In genomic region chr3:10320320-10320677, GRCh38 we compare ENCODE assay signal across 8 cellular contexts. TPM values are rescaled to one million over a fixed set of nuclear protein-coding genes. Genes with fewer than 3 reads are reported as not detected.
A peak's percentile ranks its signal among the peaks of the same experiment; 100 is the strongest.
DNase-seq lines count a peak whose midpoint lies in the region; ATAC-seq, FAIRE-seq and TF ChIP-seq lines count a peak whose summit lies in the region.

No MANE protein-coding gene starts in this region.

- H3K4me1 ChIP-seq in Karpas-422 (ENCODE audit: low read length) (peaks cover 14% of the 10 kb centered on the region), H1 (replicated peaks in 1 of 4; ENCODE audit: control insufficient read depth in 3 of 4, insufficient read depth in 4 of 4, low read length in 3 of 4) (peaks cover 0 to 4% (median 3%) of the 10 kb centered on the region in 4 experiments; a peak in 5 of 7 replicates)

- TF ChIP-seq POLR2A in H1 (IDR thresholded peaks at IDR 0.05; ENCODE audit: control extremely low read depth in 1 of 2, low read depth in 2 of 2, low read length in 2 of 2): no peak

- H3K4me2 ChIP-seq in Karpas-422 (ENCODE audit: low read depth, low read length, poor library complexity, severe bottlenecking) (peak overlapping the region; percentile 80), H1 (ENCODE audit: insufficient read depth in 1 of 2, low read depth in 2 of 2, low read length in 2 of 2) (peak overlapping the region; percentile 83 to 90)

- peaks cover 32% of the 10 kb centered on the region for H3K4me1 Mint-ChIP-seq in CD4-positive, alpha-beta T cell (ENCODE audit: low read depth)
- peaks cover 25% of the 10 kb centered on the region for H3K4me1 Mint-ChIP-seq in neural crest cell

- peaks cover 28% of the 10 kb centered on the region for H3K36me3 Mint-ChIP-seq in CD4-positive, alpha-beta T cell (ENCODE audit: low read depth)
- H3K36me3 Mint-ChIP-seq in neural crest cell (ENCODE audit: low read depth): no peaks in the 10 kb centered on the region

- no peak for TF ChIP-seq EP300 in H1 (IDR thresholded peaks at IDR 0.05; ENCODE audit: borderline replicate concordance in 1 of 2, low read depth in 2 of 2, low read length in 2 of 2)

- H3K9me2 ChIP-seq in Karpas-422 (replicated peaks; ENCODE audit: insufficient read depth, low read length): no peaks in the 10 kb centered on the region

- intact Hi-C loops in CD4-positive, alpha-beta T cell (cut with DNase I, micrococcal nuclease): loop anchor here (2.0 to 5.0 kb wide), 9 partner anchors 61 to 1353 kb away; partner anchors contain the start of genes ARPC4 (in 1 of the 2), ATG7 (in 1 of the 2), CRELD1 (in 1 of the 2) and FANCD2 (in 1 of the 2)

- H2BK5ac ChIP-seq in H1 (ENCODE audit: low read depth, low read length): peak overlapping the region; percentile 85

- no peak for TF ChIP-seq RAD21 in H1 (IDR thresholded peaks at IDR 0.05 in 1 of 2, conservative IDR thresholded peaks at IDR 0.05 in 1 of 2; ENCODE audit: low read depth in 2 of 2, low read length in 2 of 2)

- no peak overlapping the region for H3K23ac ChIP-seq in H1 (ENCODE audit: insufficient read length)

- H3K4ac ChIP-seq in H1 (replicated peaks; ENCODE audit: insufficient read length, low read depth, low read length): no peak overlapping the region

- H3K4me3 ChIP-seq in Karpas-422 (ENCODE audit: low read length) (peak overlapping the region; percentile 80), H1 (ENCODE audit: extremely low read depth in 1 of 4, insufficient read depth in 2 of 4, low read depth in 3 of 4, low read length in 4 of 4) (peak overlapping the region; percentile 88 to 97 (median 94))

- 3% methylated on average over 9 of the region's 9 CpGs; no CpG with 5 or more reads in 1 of the 2 experiments for WGBS in H1 (ENCODE audit: extremely low coverage in 1 of 2, insufficient coverage in 1 of 2, insufficient read length in 1 of 2, insufficient replicate concordance in 2 of 2, low coverage in 1 of 2, low lambda C conversion rate in 2 of 2, missing lambda C conversion rate in 1 of 2), 2 experiments

- H3K18ac ChIP-seq in H1 (ENCODE audit: extremely low read depth, low read length): no peak overlapping the region

- no peak overlapping the region for H2BK15ac ChIP-seq in H1 (ENCODE audit: low read length)

- H3K9ac ChIP-seq in Karpas-422 (ENCODE audit: low read length) (peak overlapping the region; percentile 78), H1 (replicated peaks in 1 of 4; ENCODE audit: extremely low read depth in 1 of 4, low read depth in 3 of 4, low read length in 3 of 4) (peak overlapping the region; percentile 77 to 94 (median 91))

- no peaks in the 10 kb centered on the region for H3K27me3 ChIP-seq in CD4-positive, alpha-beta T cell (ENCODE audit: control insufficient read depth, insufficient read depth, low read length)
- H3K27me3 ChIP-seq in Karpas-422 (ENCODE audit: low read length) (no peaks in the 10 kb centered on the region), H1 (replicated peaks in 1 of 4; ENCODE audit: control insufficient read depth in 3 of 4, extremely low read depth in 1 of 4, insufficient read depth in 3 of 4, low read length in 3 of 4) (no peaks in the 10 kb centered on the region)

- H2BK120ac ChIP-seq in H1 (replicated peaks; ENCODE audit: low read depth, low read length): no peak overlapping the region

- peaks cover 5% of the 10 kb centered on the region; the same call in 1 of the 2 replicates for H4K20me1 ChIP-seq in Karpas-422 (ENCODE audit: insufficient read depth, low read depth, low read length)
- H4K20me1 ChIP-seq in H1 (replicated peaks in 1 of 2; ENCODE audit: control insufficient read depth in 1 of 2, insufficient read depth in 2 of 2, low read length in 2 of 2): peaks cover 3 to 10% of the 10 kb centered on the region in 2 experiments

- CTCF ChIA-PET in CD4-positive, alpha-beta T cell (lab: Charles Lee): interaction anchor here (1.0 to 1.6 kb wide), 2 partner anchors 387 to 429 kb away, joined by 4 to 6 read pairs; partner anchors contain the start of gene CRELD1
- CTCF ChIA-PET in H1 (lab: Charles Lee; ENCODE audit: partially characterized antibody): interaction anchor here (0.6 to 1.9 kb wide), 6 partner anchors 15 to 702 kb away, joined by 3 to 5 read pairs (median 3); no protein-coding TSS in a partner anchor

- no peak for ATAC-seq in CD4-positive, alpha-beta T cell (ENCODE audit: poor library complexity)
- no peak for ATAC-seq in HG03460 (IDR thresholded peaks at IDR 0.05; ENCODE audit: unreplicated experiment)

- H3K36me3 ChIP-seq in Karpas-422 (ENCODE audit: insufficient read depth, low read length): peaks cover 6% of the 10 kb centered on the region; the same call in 1 of the 2 replicates
- H3K36me3 ChIP-seq in H1 (ENCODE audit: control insufficient read depth in 2 of 4, insufficient read depth in 4 of 4, low read length in 3 of 4): peaks cover 20 to 32% (median 28%) of the 10 kb centered on the region in 4 experiments

- no peak for DNase-seq in CD4-positive, alpha-beta T cell
- DNase-seq in Karpas-422: no peak
- no peak for DNase-seq in H1 (ENCODE audit: low read depth in 1 of 2, low spot score in 2 of 2)
- DNase-seq in neural crest cell (ENCODE audit: low read depth, low spot score): no peak
- no peak for DNase-seq in hepatic stellate cell (ENCODE audit: low spot score)
- DNase-seq in activated CD8-positive, alpha-beta memory T cell treated with anti-CD3 and anti-CD28 coated beads for 24 hours: no peak
- DNase-seq in NCI-H2107 (lab: John Stamatoyannopoulos, UW): no peak

- no peak overlapping the region for H4K5ac ChIP-seq in H1 (ENCODE audit: insufficient read length, low read depth, low read length)

- H3K56ac ChIP-seq in H1 (replicated peaks; ENCODE audit: insufficient read length, low read depth, low read length): no peak overlapping the region

- H2BK12ac ChIP-seq in H1 (ENCODE audit: low read depth, low read length): no peak overlapping the region

- H2BK20ac ChIP-seq in H1 (ENCODE audit: low read length): no peak overlapping the region

- no peak for FAIRE-seq in H1 (lab: Jason Lieb, UNC)

- H3K9me3 Mint-ChIP-seq in CD4-positive, alpha-beta T cell: no peaks in the 10 kb centered on the region
- no peaks in the 10 kb centered on the region for H3K9me3 Mint-ChIP-seq in neural crest cell

- H3K9me3 ChIP-seq in CD4-positive, alpha-beta T cell (ENCODE audit: control insufficient read depth, low read length): no peaks in the 10 kb centered on the region
- no peaks in the 10 kb centered on the region for H3K9me3 ChIP-seq in Karpas-422 (ENCODE audit: low read length)
- no peaks in the 10 kb centered on the region for H3K9me3 ChIP-seq in H1 (ENCODE audit: insufficient read depth in 2 of 2, low read depth in 1 of 2, low read length in 1 of 2)

- no peak overlapping the region for H3K14ac ChIP-seq in H1 (ENCODE audit: insufficient read length)

- H3K27ac ChIP-seq in CD4-positive, alpha-beta T cell (ENCODE audit: low read depth, low read length): peak overlapping the region; percentile 78
- H3K27ac ChIP-seq in Karpas-422 (ENCODE audit: low read length) (no peak overlapping the region), H1 (ENCODE audit: low read depth, low read length) (peak overlapping the region; percentile 77)

- POLR2A ChIA-PET in CD4-positive, alpha-beta T cell (lab: Charles Lee): interaction anchor here (0.6 to 3.2 kb wide), 22 partner anchors 8 to 957 kb away, joined by 3 to 23 read pairs (median 4); partner anchors contain the start of genes ARPC4, CRELD1, EMC3 and FANCD2
- POLR2A ChIA-PET in H1 (lab: Charles Lee; ENCODE audit: partially characterized antibody): interaction anchor here (0.7 to 3.9 kb wide), 10 partner anchors 9 to 294 kb away, joined by 3 to 20 read pairs (median 4); partner anchors contain the start of gene FANCD2

- no peak overlapping the region for H4K91ac ChIP-seq in H1 (replicated peaks; ENCODE audit: insufficient read length, low read length)

- peak overlapping the region; percentile 87 for H3K4me3 Mint-ChIP-seq in CD4-positive, alpha-beta T cell
- H3K4me3 Mint-ChIP-seq in neural crest cell: peak overlapping the region; percentile 95

- H3K27ac Mint-ChIP-seq in CD4-positive, alpha-beta T cell: peak overlapping the region; percentile 91
- H3K27ac Mint-ChIP-seq in neural crest cell (ENCODE audit: unreplicated experiment): peak overlapping the region; percentile 87

- H2AK5ac ChIP-seq in H1 (ENCODE audit: low read depth, low read length): no peak overlapping the region

- H3K23me2 ChIP-seq in H1 (ENCODE audit: low read depth, low read length): peaks cover 7% of the 10 kb centered on the region; the same call in 1 of the 2 replicates

- peaks cover 30% of the 10 kb centered on the region for H3K79me2 ChIP-seq in Karpas-422 (ENCODE audit: low read length)
- peaks cover 11 to 25% of the 10 kb centered on the region in 2 experiments for H3K79me2 ChIP-seq in H1 (ENCODE audit: control insufficient read depth in 1 of 2, insufficient read depth in 2 of 2, low read length in 2 of 2)

- peaks cover 5% of the 10 kb centered on the region; the same call in 1 of the 2 replicates for H3K79me1 ChIP-seq in H1 (ENCODE audit: low read depth, low read length)

- no peaks in the 10 kb centered on the region for H3K27me3 Mint-ChIP-seq in CD4-positive, alpha-beta T cell
- H3K27me3 Mint-ChIP-seq in neural crest cell (ENCODE audit: low read depth): peaks cover 17% of the 10 kb centered on the region

- no peak for TF ChIP-seq CTCF in CD4-positive, alpha-beta T cell (IDR thresholded peaks at IDR 0.05)
- TF ChIP-seq CTCF in H1 (IDR thresholded peaks at IDR 0.05; ENCODE audit: control extremely low read depth in 1 of 3, insufficient read depth in 1 of 3, low read depth in 1 of 3, low read length in 3 of 3): no peak
- no peak for TF ChIP-seq CTCF in neural crest cell (conservative IDR thresholded peaks at IDR 0.05)

- H2AFZ ChIP-seq in Karpas-422 (ENCODE audit: low read length): no peak overlapping the region
- H2AFZ ChIP-seq in H1 (ENCODE audit: low read length): peak overlapping the region; percentile 1; the same call in 1 of the 2 replicates

- peak overlapping the region; percentile 98; the same call in 1 of the 2 replicates for H4K8ac ChIP-seq in H1 (ENCODE audit: extremely low read depth, insufficient read depth, low read length)

RNA-seq across cellular contexts. Expression of gene SEC13, which starts 0.6 kb away (rescaled TPM):
- 10 to 100 TPM; 81.1 to 86.5 TPM for total RNA-seq in CD4-positive, alpha-beta T cell
- 48.6 and 77.1 TPM in 2 replicates for total RNA-seq in Karpas-422 (2014; rRNA removed; shearing (Covaris generic); ENCODE audit: low replicate concordance)
- total RNA-seq in H1 (2021; fragmentation: NEBNext Ultra II Directional; extraction: Animal tissue kit (Norgen Biotek cat#: 25700)): 131 and 136 TPM in 2 replicates
- 115 and 124 TPM in 2 replicates for polyA plus RNA-seq in H1 (2011; rRNA removed)
- 155 TPM for polyA plus RNA-seq in H1 (2011; cell fraction: cytosol; rRNA removed)
- 166 TPM for polyA plus RNA-seq in H1 (2011; cell fraction: nucleus; rRNA removed)
- 123 to 167 TPM (median 161 TPM) in 4 replicates for polyA plus RNA-seq in H1 (2012, experiment 1 of 2)
- 77.7 TPM for polyA plus RNA-seq in H1 (2012, experiment 2 of 2)
- polyA plus RNA-seq in H1 (2013, experiment 1 of 2): 92.4 TPM
- polyA plus RNA-seq in H1 (2013, experiment 2 of 2): 92.3 TPM
- 165 and 212 TPM in 2 replicates for polyA minus RNA-seq in H1 (2011; rRNA and poly(A)+ RNA removed)
- 100.0 TPM for polyA minus RNA-seq in H1 (2011; cell fraction: cytosol; rRNA and poly(A)+ RNA removed)
- 119 TPM for polyA minus RNA-seq in H1 (2011; cell fraction: nucleus; rRNA and poly(A)+ RNA removed)
- 124 and 125 TPM in 2 replicates for total RNA-seq in neural crest cell

RNA-seq across cellular contexts. Expression of gene GHRL, which starts 27.6 kb away (rescaled TPM):
- total RNA-seq in CD4-positive, alpha-beta T cell: 1 to 10 TPM; 1.1 to 3.2 TPM
- 1.1 TPM in 1 of 2 replicates, not detected in the other for total RNA-seq in Karpas-422 (2014; rRNA removed; shearing (Covaris generic); ENCODE audit: low replicate concordance)
- total RNA-seq in H1 (2021; fragmentation: NEBNext Ultra II Directional; extraction: Animal tissue kit (Norgen Biotek cat#: 25700)): 0.35 TPM in 1 of 2 replicates, not detected in the other
- 0.06 and 0.32 TPM in 2 replicates for polyA plus RNA-seq in H1 (2011; rRNA removed)
- polyA plus RNA-seq in H1 (2011; cell fraction: cytosol; rRNA removed): 0.13 TPM
- polyA plus RNA-seq in H1 (2011; cell fraction: nucleus; rRNA removed): 0.57 TPM
- 0.23 to 0.87 TPM (median 0.50 TPM) in 3 of 4 replicates, not detected in the other for polyA plus RNA-seq in H1 (2012, experiment 1 of 2)
- not detected for polyA plus RNA-seq in H1 (2012, experiment 2 of 2)
- 0.14 TPM for polyA plus RNA-seq in H1 (2013, experiment 1 of 2)
- polyA plus RNA-seq in H1 (2013, experiment 2 of 2): 0.26 TPM
- 0.29 and 0.57 TPM in 2 replicates for polyA minus RNA-seq in H1 (2011; rRNA and poly(A)+ RNA removed)
- not detected for polyA minus RNA-seq in H1 (2011; cell fraction: cytosol; rRNA and poly(A)+ RNA removed)
- 1.00 TPM for polyA minus RNA-seq in H1 (2011; cell fraction: nucleus; rRNA and poly(A)+ RNA removed)
- total RNA-seq in neural crest cell: 0.35 and 0.43 TPM in 2 replicates
